10 cellular contexts compared by ENCODE assay signal in genomic region chr7:123070702-123071286, GRCh38.
A peak's percentile ranks its signal among the peaks of the same experiment; 100 is the strongest.
DNase-seq lines count a peak whose midpoint lies in the region; ATAC-seq and TF ChIP-seq lines count a peak whose summit lies in the region.
"Had no signal": no experiment of that assay in that cellular context is flagged by ENCODE, and none has a peak within 500 bp of the region (broad histone marks: within the 10 kb centered on the region; RNA-seq: fewer than 3 reads in every experiment).

No MANE protein-coding gene starts in this region.

- no peaks in the 10 kb centered on the region for H3K36me3 ChIP-seq in mesendoderm (ENCODE audit: control insufficient read depth, insufficient read depth, low read length)

- no peak overlapping the region for H2AK5ac ChIP-seq in mesendoderm (ENCODE audit: low read length)

- H3K4me3 ChIP-seq in mesendoderm (ENCODE audit: low read length) = no peak overlapping the region

- H3K27ac Mint-ChIP-seq in stimulated activated effector memory CD8-positive, alpha-beta T cell treated with anti-CD3 and anti-CD28 coated beads, Interleukin-12 subunit alpha, Interleukin-12 subunit beta, amount 100 ng/mL, for 72 hours = no peak overlapping the region

- no peaks in the 10 kb centered on the region for H3K79me1 ChIP-seq in mesendoderm (ENCODE audit: low read length)

- H3K4me2 ChIP-seq in mesendoderm (ENCODE audit: low read length) = no peak overlapping the region

- H3K27ac ChIP-seq in mesendoderm (ENCODE audit: low read depth, low read length) = no peak overlapping the region

- no peaks in the 10 kb centered on the region for H3K79me2 ChIP-seq in mesendoderm (ENCODE audit: control insufficient read depth, insufficient read depth, low read length)

- H2BK5ac ChIP-seq in mesendoderm (ENCODE audit: low read length) = no peak overlapping the region

- WGBS in mesendoderm (ENCODE audit: extremely low coverage, insufficient coverage, low lambda C conversion rate) = 100% methylated on average over 1 of the region's 5 CpGs

- no peak overlapping the region for H3K18ac ChIP-seq in mesendoderm (ENCODE audit: low read length)

- no peak overlapping the region for H3K23ac ChIP-seq in mesendoderm (ENCODE audit: low read length)

- DNase-seq in mesendoderm = peak; percentile 60
- DNase-seq in stimulated activated effector memory CD8-positive, alpha-beta T cell treated with anti-CD3 and anti-CD28 coated beads, Interleukin-12 subunit alpha, Interleukin-12 subunit beta, amount 100 ng/mL, for 72 hours (ENCODE audit: low spot score in 2 of 2) = no peak
- DNase-seq: activated T-cell treated with anti-CD3 and anti-CD28 coated beads, Interleukin-2, amount 50 U/mL, for 1 hour; NCI-H187 had no signal

- peak; percentile 81 for TF ChIP-seq CTCF in GM12872 (IDR thresholded peaks at IDR 0.05; ENCODE audit: insufficient read depth, low read depth, low read length)

- H3K36me3 Mint-ChIP-seq in stimulated activated effector memory CD8-positive, alpha-beta T cell treated with anti-CD3 and anti-CD28 coated beads, Interleukin-12 subunit alpha, Interleukin-12 subunit beta, amount 100 ng/mL, for 72 hours = no peaks in the 10 kb centered on the region

- no peak overlapping the region for H4K5ac ChIP-seq in mesendoderm (ENCODE audit: low read length)

- no peaks in the 10 kb centered on the region for H3K4me1 Mint-ChIP-seq in stimulated activated effector memory CD8-positive, alpha-beta T cell treated with anti-CD3 and anti-CD28 coated beads, Interleukin-12 subunit alpha, Interleukin-12 subunit beta, amount 100 ng/mL, for 72 hours

- H3K9ac ChIP-seq in mesendoderm (ENCODE audit: low read length) = no peak overlapping the region

- no peak overlapping the region for H3K4me3 Mint-ChIP-seq in stimulated activated effector memory CD8-positive, alpha-beta T cell treated with anti-CD3 and anti-CD28 coated beads, Interleukin-12 subunit alpha, Interleukin-12 subunit beta, amount 100 ng/mL, for 72 hours

- H3K9me3 Mint-ChIP-seq in stimulated activated effector memory CD8-positive, alpha-beta T cell treated with anti-CD3 and anti-CD28 coated beads, Interleukin-12 subunit alpha, Interleukin-12 subunit beta, amount 100 ng/mL, for 72 hours = peaks cover 12% of the 10 kb centered on the region

- H2BK120ac ChIP-seq in mesendoderm (ENCODE audit: low read depth, low read length) = no peak overlapping the region

- ATAC-seq in HG03103 (IDR thresholded peaks at IDR 0.05; ENCODE audit: low read depth, unreplicated experiment) = peak; percentile 60
- ATAC-seq in SK-N-SH treated with all-trans-retinoic acid at 6 μM for 48 hours = peak; percentile 74
- no peak for ATAC-seq in GM21515 (IDR thresholded peaks at IDR 0.05; ENCODE audit: unreplicated experiment)
- ATAC-seq in GM21825 (IDR thresholded peaks at IDR 0.05; ENCODE audit: unreplicated experiment) = no peak
- ATAC-seq in esophagus mucosa = no peak
- no peak for ATAC-seq in stimulated activated effector memory CD8-positive, alpha-beta T cell treated with anti-CD3 and anti-CD28 coated beads, Interleukin-12 subunit alpha, Interleukin-12 subunit beta, amount 100 ng/mL, for 72 hours

- no peaks in the 10 kb centered on the region for H3K4me1 ChIP-seq in mesendoderm (ENCODE audit: control insufficient read depth, low read depth, low read length)

- H3K27me3 ChIP-seq in mesendoderm (ENCODE audit: insufficient read depth, low read length, poor library complexity) = no peaks in the 10 kb centered on the region

- no peak overlapping the region for H3K4ac ChIP-seq in mesendoderm (ENCODE audit: low read depth, low read length)

- no peak overlapping the region for H3K56ac ChIP-seq in mesendoderm (ENCODE audit: low read length)

- no peak overlapping the region for H2BK15ac ChIP-seq in mesendoderm (replicated peaks; ENCODE audit: low read depth)

- H4K8ac ChIP-seq in mesendoderm (ENCODE audit: low read depth, low read length) = no peak overlapping the region

TF ChIP-seq in SK-N-SH treated with all-trans-retinoic acid at 6 μM for 48 hours, 23 proteins besides CTCF, POLR2A, EP300 and RAD21:
- TF ChIP-seq TSHZ2 (CRISPR knock-in tag; IDR thresholded peaks at IDR 0.05) (no peak), ISL1 (CRISPR knock-in tag; IDR thresholded peaks at IDR 0.05) (no peak), CSDC2 (CRISPR knock-in tag; IDR thresholded peaks at IDR 0.05) (no peak), ZNF8 (CRISPR knock-in tag; IDR thresholded peaks at IDR 0.05) (no peak), PPARA (CRISPR knock-in tag; IDR thresholded peaks at IDR 0.05; ENCODE audit: borderline replicate concordance) (no peak), ZC3H10 (CRISPR knock-in tag; IDR thresholded peaks at IDR 0.05) (no peak), ESRRG (CRISPR knock-in tag; IDR thresholded peaks at IDR 0.05) (no peak), RARB (CRISPR knock-in tag; IDR thresholded peaks at IDR 0.05) (no peak), CREB5 (CRISPR knock-in tag; IDR thresholded peaks at IDR 0.05; ENCODE audit: low read depth) (no peak), SNAI2 (CRISPR knock-in tag; IDR thresholded peaks at IDR 0.05) (no peak), ZNF565 (CRISPR knock-in tag; conservative IDR thresholded peaks at IDR 0.05; ENCODE audit: low read depth) (no peak), ARNTL (CRISPR knock-in tag; IDR thresholded peaks at IDR 0.05; ENCODE audit: borderline replicate concordance, low read depth) (no peak), OSR1 (CRISPR knock-in tag; IDR thresholded peaks at IDR 0.05) (no peak), GLIS3 (CRISPR knock-in tag; IDR thresholded peaks at IDR 0.05) (no peak), TOX (CRISPR knock-in tag; IDR thresholded peaks at IDR 0.05; ENCODE audit: borderline replicate concordance) (no peak), ZNF70 (CRISPR knock-in tag; IDR thresholded peaks at IDR 0.05) (no peak), TCF4 (CRISPR knock-in tag; IDR thresholded peaks at IDR 0.05; ENCODE audit: borderline replicate concordance) (no peak)

Comparison
In these comparisons a context has a peak if more than half of its experiments do, and no peak if none do; other contexts are left out.
1. ATAC-seq: peak in HG03103 (single experiment) and SK-N-SH treated with all-trans-retinoic acid at 6 μM for 48 hours (single experiment); none in GM21515 (single experiment), GM21825 (single experiment), esophagus mucosa (single experiment) and stimulated activated effector memory CD8-positive, alpha-beta T cell treated with anti-CD3 and anti-CD28 coated beads, Interleukin-12 subunit alpha, Interleukin-12 subunit beta, amount 100 ng/mL, for 72 hours (single experiment).